ENCODE assay signal across 10 cellular contexts in genomic region chr7:88758355-88759215, GRCh38. TPM values are rescaled to one million over a fixed set of nuclear protein-coding genes. Genes with fewer than 3 reads are reported as not detected.
DNase-seq lines count a peak whose midpoint lies in the region; ATAC-seq lines count a peak whose summit lies in the region.
"Had no signal": no experiment of that assay in that cellular context is flagged by ENCODE, and none has a peak within 500 bp of the region (broad histone marks: within the 10 kb centered on the region; RNA-seq: fewer than 3 reads in every experiment).

No MANE protein-coding gene starts in this region.

- no peaks in the 10 kb centered on the region for H3K9me3 ChIP-seq in iPS-20b (ENCODE audit: insufficient read depth, low read depth, low read length)

- DNase-seq in activated T-cell treated with anti-CD3 and anti-CD28 coated beads, Interleukin-2, amount 50 U/mL, for 72 hours, result peak; percentile 1 to 8
- DNase-seq in activated T-cell treated with anti-CD3 and anti-CD28 coated beads, Interleukin-2, amount 50 U/mL, for 1 hour, result no peak
- DNase-seq in activated naive CD8-positive, alpha-beta T cell treated with anti-CD3 and anti-CD28 coated beads, Interleukin-2, amount 10 ng/mL, durations not matched to agents 7 days and 5 days, result peak; percentile 31
- peak; percentile 55 for DNase-seq in superior temporal gyrus (ENCODE audit: extremely low spot score)
- no peak for DNase-seq in GOT3 (lab: John Stamatoyannopoulos, UW)
- DNase-seq in activated effector memory CD4-positive, alpha-beta T cell treated with anti-CD3 and anti-CD28 coated beads, Interleukin-2, amount 50 U/mL, for 16 hours, result no peak
- DNase-seq: T-cell had no signal

- ATAC-seq in activated T-cell treated with anti-CD3 and anti-CD28 coated beads, Interleukin-2, amount 50 U/mL, for 72 hours (replicated peaks in 1 of 2), result peak in 1 of 2 donors; percentile 30
- ATAC-seq in activated naive CD8-positive, alpha-beta T cell treated with anti-CD3 and anti-CD28 coated beads, Interleukin-2, amount 10 ng/mL, durations not matched to agents 7 days and 5 days (ENCODE audit: low read depth), result no peak
- no peak for ATAC-seq in HG03095 (IDR thresholded peaks at IDR 0.05; ENCODE audit: unreplicated experiment)
- ATAC-seq: left colon had no signal

- peak overlapping the region; percentile 57 for H3K4me3 ChIP-seq in iPS-20b (ENCODE audit: low read length)

- H3K4me1 Mint-ChIP-seq in activated T-cell treated with anti-CD3 and anti-CD28 coated beads, Interleukin-2, amount 50 U/mL, for 72 hours (ENCODE audit: low read depth), result peaks cover 11% of the 10 kb centered on the region
- H3K4me1 Mint-ChIP-seq in activated naive CD8-positive, alpha-beta T cell treated with anti-CD3 and anti-CD28 coated beads, Interleukin-2, amount 10 ng/mL, durations not matched to agents 7 days and 5 days, result peaks cover 2% of the 10 kb centered on the region

- H3K4me1 ChIP-seq in iPS-20b (ENCODE audit: insufficient read depth, low read length), result no peaks in the 10 kb centered on the region

- H3K27ac Mint-ChIP-seq in activated T-cell treated with anti-CD3 and anti-CD28 coated beads, Interleukin-2, amount 50 U/mL, for 72 hours, result no peak overlapping the region
- H3K27ac Mint-ChIP-seq in activated naive CD8-positive, alpha-beta T cell treated with anti-CD3 and anti-CD28 coated beads, Interleukin-2, amount 10 ng/mL, durations not matched to agents 7 days and 5 days, result no peak overlapping the region
- H3K27ac Mint-ChIP-seq: T-cell had no signal

- H3K27me3 ChIP-seq in iPS-20b (ENCODE audit: insufficient read depth, low read length), result peaks cover 50% of the 10 kb centered on the region

- H3K27ac ChIP-seq in iPS-20b (ENCODE audit: low read length), result no peak overlapping the region

- H3K27me3 Mint-ChIP-seq in activated T-cell treated with anti-CD3 and anti-CD28 coated beads, Interleukin-2, amount 50 U/mL, for 72 hours (ENCODE audit: low read depth), result peaks cover 64% of the 10 kb centered on the region
- peaks cover 55% of the 10 kb centered on the region for H3K27me3 Mint-ChIP-seq in activated naive CD8-positive, alpha-beta T cell treated with anti-CD3 and anti-CD28 coated beads, Interleukin-2, amount 10 ng/mL, durations not matched to agents 7 days and 5 days

- H3K36me3 ChIP-seq in iPS-20b (ENCODE audit: insufficient read depth, low read depth, low read length), result no peaks in the 10 kb centered on the region

- POLR2A ChIA-PET in activated naive CD8-positive, alpha-beta T cell treated with anti-CD3 and anti-CD28 coated beads, Interleukin-2, amount 10 ng/mL, durations not matched to agents 7 days and 5 days (lab: Charles Lee), result no interaction called here

- H3K4me3 Mint-ChIP-seq in activated T-cell treated with anti-CD3 and anti-CD28 coated beads, Interleukin-2, amount 50 U/mL, for 72 hours, result peak overlapping the region; percentile 58 to 60
- peak overlapping the region; percentile 22 for H3K4me3 Mint-ChIP-seq in activated naive CD8-positive, alpha-beta T cell treated with anti-CD3 and anti-CD28 coated beads, Interleukin-2, amount 10 ng/mL, durations not matched to agents 7 days and 5 days

- no peak overlapping the region for H3K9ac ChIP-seq in iPS-20b (ENCODE audit: low read depth, low read length)

- H3K36me3 Mint-ChIP-seq in activated T-cell treated with anti-CD3 and anti-CD28 coated beads, Interleukin-2, amount 50 U/mL, for 72 hours (ENCODE audit: insufficient read depth in 2 of 2), result no peaks in the 10 kb centered on the region
- H3K36me3 Mint-ChIP-seq in activated naive CD8-positive, alpha-beta T cell treated with anti-CD3 and anti-CD28 coated beads, Interleukin-2, amount 10 ng/mL, durations not matched to agents 7 days and 5 days, result no peaks in the 10 kb centered on the region
- H3K36me3 Mint-ChIP-seq: T-cell had no signal

- H3K9me3 Mint-ChIP-seq in activated T-cell treated with anti-CD3 and anti-CD28 coated beads, Interleukin-2, amount 50 U/mL, for 72 hours, result no peaks in the 10 kb centered on the region
- no peaks in the 10 kb centered on the region for H3K9me3 Mint-ChIP-seq in activated naive CD8-positive, alpha-beta T cell treated with anti-CD3 and anti-CD28 coated beads, Interleukin-2, amount 10 ng/mL, durations not matched to agents 7 days and 5 days
- H3K9me3 Mint-ChIP-seq: T-cell had no signal

RNA-seq across cellular contexts. Expression of gene ZNF804B, which starts 0.9 kb away (rescaled TPM):
- total RNA-seq in activated T-cell treated with anti-CD3 and anti-CD28 coated beads, Interleukin-2, amount 50 U/mL, for 72 hours, result not detected
- total RNA-seq in activated naive CD8-positive, alpha-beta T cell treated with anti-CD3 and anti-CD28 coated beads, Interleukin-2, amount 10 ng/mL, durations not matched to agents 7 days and 5 days, result not detected
- total RNA-seq: left colon, T-cell had no signal

RNA-seq across cellular contexts. Expression of gene TEX47, which starts 37.0 kb away (rescaled TPM):
- not detected for total RNA-seq in activated T-cell treated with anti-CD3 and anti-CD28 coated beads, Interleukin-2, amount 50 U/mL, for 72 hours
- not detected for total RNA-seq in activated naive CD8-positive, alpha-beta T cell treated with anti-CD3 and anti-CD28 coated beads, Interleukin-2, amount 10 ng/mL, durations not matched to agents 7 days and 5 days
- total RNA-seq: left colon, T-cell had no signal

Comparison
In these comparisons a context has a peak if more than half of its experiments do, and no peak if none do; other contexts are left out.
1. DNase-seq: peak in activated T-cell treated with anti-CD3 and anti-CD28 coated beads, Interleukin-2, amount 50 U/mL, for 72 hours (2 of 2), activated naive CD8-positive, alpha-beta T cell treated with anti-CD3 and anti-CD28 coated beads, Interleukin-2, amount 10 ng/mL, durations not matched to agents 7 days and 5 days (single experiment) and superior temporal gyrus (single experiment); none in activated T-cell treated with anti-CD3 and anti-CD28 coated beads, Interleukin-2, amount 50 U/mL, for 1 hour (single experiment), GOT3 (single experiment) and activated effector memory CD4-positive, alpha-beta T cell treated with anti-CD3 and anti-CD28 coated beads, Interleukin-2, amount 50 U/mL, for 16 hours (single experiment).